Comparison of ENCODE assay signal across 8 cellular contexts in genomic region chr11:537622-538430, GRCh38. TPM values are rescaled to one million over a fixed set of nuclear protein-coding genes. Genes with fewer than 3 reads are reported as not detected.
A peak's percentile ranks its signal among the peaks of the same experiment; 100 is the strongest.
DNase-seq lines count a peak whose midpoint lies in the region; ATAC-seq, FAIRE-seq and TF ChIP-seq lines count a peak whose summit lies in the region.

No MANE protein-coding gene starts in this region.

- H3K27me3 ChIP-seq in AG04450 (ENCODE audit: control insufficient read depth, insufficient read depth, low read length) (no peaks in the 10 kb centered on the region), HUES6 (ENCODE audit: control insufficient read depth, insufficient read depth, low read length) (peaks cover 13% of the 10 kb centered on the region)

- FAIRE-seq in HTR-8/SVneo (lab: Jason Lieb, UNC): no peak

- peak overlapping the region; percentile 48 to 98 (median 86) for H3K27ac Mint-ChIP-seq in naive thymus-derived CD8-positive, alpha-beta T cell

- H3K36me3 Mint-ChIP-seq in naive thymus-derived CD8-positive, alpha-beta T cell: peaks cover 0 to 4% (median 2%) of the 10 kb centered on the region in 3 donors

- no peaks in the 10 kb centered on the region for H3K9me3 Mint-ChIP-seq in naive thymus-derived CD8-positive, alpha-beta T cell

- H3K9me3 ChIP-seq in AG04450 (ENCODE audit: control insufficient read depth, insufficient read depth, low read length): no peaks in the 10 kb centered on the region; the same call in 1 of the 2 replicates
- H3K9me3 ChIP-seq in HUES6 (ENCODE audit: control insufficient read depth, insufficient read depth, low read depth, low read length): no peaks in the 10 kb centered on the region

- CTCF ChIA-PET in AG04450 (lab: Charles Lee): no interaction called here

- no peak overlapping the region for H3K9ac ChIP-seq in HUES6 (ENCODE audit: low read length)

- H3K4me1 ChIP-seq in HUES6 (ENCODE audit: control insufficient read depth, insufficient read depth, low read length): peaks cover 9% of the 10 kb centered on the region

- H3K27me3 Mint-ChIP-seq in naive thymus-derived CD8-positive, alpha-beta T cell: no peaks in the 10 kb centered on the region

- TF ChIP-seq CTCF in AG04450 (IDR thresholded peaks at IDR 0.05; ENCODE audit: low read depth, low read length): no peak
- TF ChIP-seq CTCF in coronary artery (IDR thresholded peaks at IDR 0.05): no peak

- DNase-seq in AG04450 (ENCODE audit: low read depth, low spot score): no peak
- no peak for DNase-seq in coronary artery (ENCODE audit: low spot score)
- DNase-seq in naive thymus-derived CD8-positive, alpha-beta T cell: no peak
- no peak for DNase-seq in DMS 273 treated with DMSO at 0.1 percent for 48 hours (lab: John Stamatoyannopoulos, UW)
- DNase-seq in HTR-8/SVneo (ENCODE audit: insufficient read length, low spot score): no peak
- DNase-seq in DMS79 treated with DMSO at 0.1 percent for 48 hours (lab: John Stamatoyannopoulos, UW): no peak

- peak overlapping the region; percentile 21 for H3K27ac ChIP-seq in AG04450 (ENCODE audit: low read depth, low read length)
- H3K27ac ChIP-seq in HUES6 (ENCODE audit: low read depth, low read length): no peak overlapping the region
- H3K27ac ChIP-seq in coronary artery: no peak overlapping the region

- H3K4me3 Mint-ChIP-seq in naive thymus-derived CD8-positive, alpha-beta T cell: peak overlapping the region; percentile 59 to 85 (median 73)

- peaks cover 12% of the 10 kb centered on the region for H3K36me3 ChIP-seq in HUES6 (ENCODE audit: control insufficient read depth, insufficient read depth, low read length)

- peaks cover 2 to 25% (median 18%) of the 10 kb centered on the region in 4 donors for H3K4me1 Mint-ChIP-seq in naive thymus-derived CD8-positive, alpha-beta T cell

- no peak for ATAC-seq in naive thymus-derived CD8-positive, alpha-beta T cell
- ATAC-seq in HG03565 (IDR thresholded peaks at IDR 0.05; ENCODE audit: unreplicated experiment): no peak

- POLR2A ChIA-PET in AG04450 (lab: Yijun Ruan, JAX): interaction anchor here (0.5 to 0.7 kb wide), 2 partner anchors 169 to 216 kb away, joined by 3 read pairs; no protein-coding TSS in a partner anchor
- POLR2A ChIA-PET in naive thymus-derived CD8-positive, alpha-beta T cell (lab: Charles Lee): interaction anchor here (0.7 to 5.5 kb wide), 11 partner anchors 15 to 260 kb away, joined by 3 to 42 read pairs (median 5); partner anchors contain the start of genes LMNTD2, PGGHG, RNH1 and SLC25A22

- peak overlapping the region; percentile 61 for H3K4me3 ChIP-seq in AG04450 (ENCODE audit: low read depth, low read length)
- peak overlapping the region; percentile 57 for H3K4me3 ChIP-seq in HUES6 (ENCODE audit: low read depth, low read length)
- peak overlapping the region; percentile 89 for H3K4me3 ChIP-seq in coronary artery

RNA-seq across cellular contexts. Expression of gene LRRC56, which starts 0.5 kb away (rescaled TPM):
- 0.86 and 1.5 TPM in 2 replicates for polyA plus RNA-seq in AG04450 (2011; rRNA removed)
- 0.48 and 0.83 TPM in 2 replicates for polyA minus RNA-seq in AG04450 (2011; rRNA and poly(A)+ RNA removed)
- total RNA-seq in naive thymus-derived CD8-positive, alpha-beta T cell: 1 to 10 TPM; 4.4 to 5.2 TPM
- 1 to 10 TPM in 1 of 3 donors, under 1 TPM in 2; 0.32 to 1.1 (median 0.44) TPM for polyA plus RNA-seq in naive thymus-derived CD8-positive, alpha-beta T cell

RNA-seq across cellular contexts. Expression of gene HRAS, which starts 2.5 kb away (rescaled TPM):
- polyA plus RNA-seq in AG04450 (2011; rRNA removed): 44.7 and 58.7 TPM in 2 replicates
- polyA minus RNA-seq in AG04450 (2011; rRNA and poly(A)+ RNA removed): 57.0 and 71.2 TPM in 2 replicates
- 10 to 100 TPM; 36.2 to 40.7 TPM for total RNA-seq in naive thymus-derived CD8-positive, alpha-beta T cell
- polyA plus RNA-seq in naive thymus-derived CD8-positive, alpha-beta T cell: 10 to 100 TPM in 2 of 3 donors, 1 to 10 TPM in 1; 8.6 to 26.7 (median 15.3) TPM

RNA-seq across cellular contexts. Expression of gene LMNTD2, which starts 22.7 kb away (rescaled TPM):
- polyA plus RNA-seq in AG04450 (2011; rRNA removed): 0.32 and 0.67 TPM in 2 replicates
- not detected in 2 replicates for polyA minus RNA-seq in AG04450 (2011; rRNA and poly(A)+ RNA removed)
- total RNA-seq in naive thymus-derived CD8-positive, alpha-beta T cell: 1 to 10 TPM; 6.5 to 7.2 TPM
- 1 to 10 TPM in 1 of 3 donors, under 1 TPM in 2; 0.96 to 1.9 (median 0.99) TPM for polyA plus RNA-seq in naive thymus-derived CD8-positive, alpha-beta T cell

RNA-seq across cellular contexts. Expression of gene RASSF7, which starts 22.9 kb away (rescaled TPM):
- polyA plus RNA-seq in AG04450 (2011; rRNA removed): 2.5 and 4.3 TPM in 2 replicates
- 0.78 and 1.3 TPM in 2 replicates for polyA minus RNA-seq in AG04450 (2011; rRNA and poly(A)+ RNA removed)
- total RNA-seq in naive thymus-derived CD8-positive, alpha-beta T cell: 10 to 100 TPM; 33.7 to 37.6 TPM
- polyA plus RNA-seq in naive thymus-derived CD8-positive, alpha-beta T cell: 10 to 100 TPM; 22.5 to 32.3 (median 24.2) TPM

RNA-seq across cellular contexts. Expression of gene RNH1, which starts 30.8 kb away (rescaled TPM):
- 98.6 and 168 TPM in 2 replicates for polyA plus RNA-seq in AG04450 (2011; rRNA removed)
- 54.2 and 75.4 TPM in 2 replicates for polyA minus RNA-seq in AG04450 (2011; rRNA and poly(A)+ RNA removed)
- total RNA-seq in naive thymus-derived CD8-positive, alpha-beta T cell: 100 to 1,000 TPM; 102 to 107 TPM
- 100 to 1,000 TPM; 152 to 198 (median 170) TPM for polyA plus RNA-seq in naive thymus-derived CD8-positive, alpha-beta T cell
